In genomic region chr2:211900518-211900917, GRCh38 we compare ENCODE assay signal across 19 cellular contexts.
"Had no signal": no experiment of that assay in that cellular context is flagged by ENCODE, and none has a peak within 500 bp of the region (broad histone marks: within the 10 kb centered on the region; RNA-seq: fewer than 3 reads in every experiment).

No MANE protein-coding gene starts in this region.

- H3K27me3 ChIP-seq: brain microvascular endothelial cell, esophagus muscularis mucosa, neutrophil, tibial nerve, uterus had no signal

- H3K36me3 ChIP-seq: brain microvascular endothelial cell, esophagus muscularis mucosa, neutrophil, pancreas, tibial nerve, uterus had no signal

- H3K27ac ChIP-seq: brain microvascular endothelial cell, esophagus muscularis mucosa, neutrophil, pancreas, tibial nerve, uterus had no signal

- H3K27me3 Mint-ChIP-seq: activated CD4-positive, alpha-beta T cell treated with anti-CD3 and anti-CD28 coated beads, Interleukin-2, amount 10 ng/mL, durations not matched to agents 24 days and 14 days; activated naive CD8-positive, alpha-beta T cell treated with anti-CD3 and anti-CD28 coated beads, Interleukin-2, amount 10 ng/mL, durations not matched to agents 7 days and 5 days; activated T-cell treated with anti-CD3 and anti-CD28 coated beads, Interleukin-2, amount 50 U/mL, for 24 hours; memory B cell; naive thymus-derived CD8-positive, alpha-beta T cell had no signal

- H3K4me3 Mint-ChIP-seq: activated CD4-positive, alpha-beta T cell treated with anti-CD3 and anti-CD28 coated beads, Interleukin-2, amount 10 ng/mL, durations not matched to agents 24 days and 14 days; activated CD8-positive, alpha-beta T cell treated with anti-CD3 and anti-CD28 coated beads, Interleukin-2, amount 10 ng/mL, durations not matched to agents 7 days and 5 days; activated naive CD8-positive, alpha-beta T cell treated with anti-CD3 and anti-CD28 coated beads, Interleukin-2, amount 10 ng/mL, durations not matched to agents 7 days and 5 days; activated T-cell treated with anti-CD3 and anti-CD28 coated beads, Interleukin-2, amount 50 U/mL, for 24 hours; memory B cell; naive thymus-derived CD8-positive, alpha-beta T cell had no signal

- DNase-seq: activated CD4-positive, alpha-beta T cell treated with anti-CD3 and anti-CD28 coated beads, Interleukin-2, amount 10 ng/mL, durations not matched to agents 24 days and 14 days; activated CD8-positive, alpha-beta T cell treated with anti-CD3 and anti-CD28 coated beads, Interleukin-2, amount 10 ng/mL, durations not matched to agents 7 days and 5 days; activated naive CD4-positive, alpha-beta T cell treated with Interleukin-2 at 50 U/mL for 16 hours; activated naive CD8-positive, alpha-beta T cell treated with anti-CD3 and anti-CD28 coated beads, Interleukin-2, amount 10 ng/mL, durations not matched to agents 7 days and 5 days; activated T-cell treated with anti-CD3 and anti-CD28 coated beads, Interleukin-2, amount 50 U/mL, for 24 hours; brain microvascular endothelial cell; effector CD8-positive, alpha-beta T cell; glutamatergic neuron; naive thymus-derived CD8-positive, alpha-beta T cell; pancreas; stimulated activated CD4-positive, alpha-beta T cell treated with anti-CD3 and anti-CD28 coated beads, Interleukin-2, amount 100 ng/mL, for 24 hours; stimulated activated naive CD4-positive, alpha-beta T cell treated with Interleukin-2 at 50 U/mL for 16 hours; T1000; uterus had no signal

- H3K9me3 ChIP-seq: esophagus muscularis mucosa, neutrophil, pancreas, tibial nerve, uterus had no signal

- H3K4me3 ChIP-seq: esophagus muscularis mucosa, pancreas, tibial nerve, uterus had no signal

- H3K27ac Mint-ChIP-seq: activated CD4-positive, alpha-beta T cell treated with anti-CD3 and anti-CD28 coated beads, Interleukin-2, amount 10 ng/mL, durations not matched to agents 24 days and 14 days; activated CD8-positive, alpha-beta T cell treated with anti-CD3 and anti-CD28 coated beads, Interleukin-2, amount 10 ng/mL, durations not matched to agents 7 days and 5 days; activated naive CD8-positive, alpha-beta T cell treated with anti-CD3 and anti-CD28 coated beads, Interleukin-2, amount 10 ng/mL, durations not matched to agents 7 days and 5 days; activated T-cell treated with anti-CD3 and anti-CD28 coated beads, Interleukin-2, amount 50 U/mL, for 24 hours; activated T-helper 2 cell treated with anti-CD3 and anti-CD28 coated beads, Interferon-gamma antibody, Interleukin-2, Interleukin-4, amounts not matched to agents 10 μg/mL and 5 μg/mL and 100 μg/mL, durations not matched to agents 14 hours and 24 hours and 36 hours; memory B cell; naive thymus-derived CD8-positive, alpha-beta T cell had no signal

- H3K9me3 Mint-ChIP-seq: activated CD4-positive, alpha-beta T cell treated with anti-CD3 and anti-CD28 coated beads, Interleukin-2, amount 10 ng/mL, durations not matched to agents 24 days and 14 days; activated naive CD8-positive, alpha-beta T cell treated with anti-CD3 and anti-CD28 coated beads, Interleukin-2, amount 10 ng/mL, durations not matched to agents 7 days and 5 days; activated T-cell treated with anti-CD3 and anti-CD28 coated beads, Interleukin-2, amount 50 U/mL, for 24 hours; activated T-helper 2 cell treated with anti-CD3 and anti-CD28 coated beads, Interferon-gamma antibody, Interleukin-2, Interleukin-4, amounts not matched to agents 10 μg/mL and 5 μg/mL and 100 μg/mL, durations not matched to agents 14 hours and 24 hours and 36 hours had no signal

- H3K36me3 Mint-ChIP-seq: activated naive CD8-positive, alpha-beta T cell treated with anti-CD3 and anti-CD28 coated beads, Interleukin-2, amount 10 ng/mL, durations not matched to agents 7 days and 5 days; memory B cell; naive thymus-derived CD8-positive, alpha-beta T cell had no signal

- H3K4me1 Mint-ChIP-seq: activated CD4-positive, alpha-beta T cell treated with anti-CD3 and anti-CD28 coated beads, Interleukin-2, amount 10 ng/mL, durations not matched to agents 24 days and 14 days; activated naive CD8-positive, alpha-beta T cell treated with anti-CD3 and anti-CD28 coated beads, Interleukin-2, amount 10 ng/mL, durations not matched to agents 7 days and 5 days; memory B cell; naive thymus-derived CD8-positive, alpha-beta T cell had no signal

- ATAC-seq: activated CD8-positive, alpha-beta T cell treated with anti-CD3 and anti-CD28 coated beads, Interleukin-2, amount 10 ng/mL, durations not matched to agents 7 days and 5 days; naive thymus-derived CD8-positive, alpha-beta T cell; pancreas had no signal

- H3K4me1 ChIP-seq: pancreas, uterus had no signal
